Comparison of ENCODE assay signal across 8 cellular contexts in the genomic region with DNA sequence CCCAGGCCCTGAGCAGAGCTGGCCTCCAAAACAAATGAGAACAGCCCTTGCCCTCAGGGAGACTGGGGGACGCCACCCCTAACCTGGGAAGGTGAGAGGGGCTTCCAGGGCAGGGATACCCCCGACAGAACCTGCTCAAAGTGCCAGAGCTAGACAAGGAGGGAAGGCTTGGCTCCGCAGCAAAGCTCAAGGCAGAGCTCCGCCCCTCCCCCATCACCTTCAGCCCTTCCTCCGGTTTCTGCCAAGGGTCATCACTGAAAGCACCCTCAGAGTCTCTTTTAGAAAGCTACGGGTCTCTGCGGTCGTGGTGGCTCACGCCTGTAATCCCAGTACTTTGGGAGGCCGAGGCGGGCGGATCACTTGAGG.
DNase-seq lines count a peak whose midpoint lies in the region; ATAC-seq, FAIRE-seq and TF ChIP-seq lines count a peak whose summit lies in the region.

No MANE protein-coding gene starts in this region.

- peak in 1 of 2 experiments; percentile 40 for DNase-seq in Caco-2
- DNase-seq in Jurkat, Clone E6-1 (ENCODE audit: low read depth, low spot score) = no peak
- peak in 3 of 4 experiments; percentile 45 to 52 (median 45) for DNase-seq in K562 (ENCODE audit: extremely low read depth in 1 of 4, low spot score in 3 of 4)
- DNase-seq in natural killer cell = no peak
- DNase-seq in frontal cortex (ENCODE audit: low spot score in 2 of 2) = no peak
- no peak for DNase-seq in NCI-H1105 (lab: John Stamatoyannopoulos, UW)

- H3K4me3 Mint-ChIP-seq in Caco-2 (ENCODE audit: unreplicated experiment) (peak overlapping the region; percentile 81), natural killer cell (peak overlapping the region; percentile 28)

- CTCF ChIA-PET in Caco-2 (lab: Charles Lee) = interaction anchor here (0.9 to 1.3 kb wide), 5 partner anchors 11 to 201 kb away, joined by 3 to 5 read pairs (median 3); no protein-coding TSS in a partner anchor
- CTCF ChIA-PET in K562 (lab: Yijun Ruan, JAX; ENCODE audit: low intra/inter-chr PET ratio) = interaction anchor here (1.4 kb wide), 1 partner anchor 70 kb away, joined by 5 read pairs; no protein-coding TSS in a partner anchor

- FAIRE-seq in K562 (lab: Jason Lieb, UNC) (no peak), frontal cortex (lab: Jason Lieb, UNC) (no peak)

- no peaks in the 10 kb centered on the region for H3K79me2 ChIP-seq in K562 (ENCODE audit: control insufficient read depth, insufficient read depth, low read length)

- POLR2A ChIA-PET in Caco-2 (lab: Charles Lee) = interaction anchor here (1.2 kb wide), 1 partner anchor 72 kb away, joined by 3 read pairs; no protein-coding TSS in a partner anchor
- POLR2A ChIA-PET in K562 (lab: Yijun Ruan, JAX) = interaction anchor here (0.5 to 3.7 kb wide), 8 partner anchors 9 to 686 kb away, joined by 3 to 23 read pairs (median 4); no protein-coding TSS in a partner anchor

- H3K27me3 ChIP-seq in Caco-2 (replicated peaks; ENCODE audit: control insufficient read depth, insufficient read depth, low read length) (no peaks in the 10 kb centered on the region), K562 (ENCODE audit: control insufficient read depth in 2 of 2, insufficient read depth in 2 of 2, low read length in 2 of 2) (peaks cover 2 to 13% of the 10 kb centered on the region in 2 experiments; a peak in 2 of 5 replicates)

- intact Hi-C loops in Caco-2 (cut with micrococcal nuclease; ENCODE audit: unreplicated experiment) = loop anchor here (2.0 kb wide), 2 partner anchors 71 to 201 kb away; no protein-coding TSS in a partner anchor
- intact Hi-C loops in K562 (cut with micrococcal nuclease) = loop anchor here (5.0 kb wide), 1 partner anchor 73 kb away; the partner anchor contains the start of gene CUX1
- intact Hi-C loops in natural killer cell (cut with micrococcal nuclease) = loop anchor here (1.0 kb wide), 1 partner anchor 71 kb away; no protein-coding TSS in a partner anchor

- ATAC-seq in K562 (peak; percentile 34), natural killer cell (no peak), GM21619 (IDR thresholded peaks at IDR 0.05; ENCODE audit: unreplicated experiment) (no peak), HG02678 (IDR thresholded peaks at IDR 0.05; ENCODE audit: unreplicated experiment) (no peak)

- in situ Hi-C loops in K562 (cut with MboI) = no loop called here

- peak overlapping the region; percentile 77 for H2AFZ ChIP-seq in K562 (ENCODE audit: low read depth, low read length)

- H3K4me3 ChIP-seq in Caco-2 (ENCODE audit: low read depth, low read length) = peak overlapping the region; percentile 61
- peak overlapping the region; percentile 59 for H3K4me3 ChIP-seq in Jurkat, Clone E6-1 (ENCODE audit: low read length)
- peak overlapping the region; percentile 57 for H3K4me3 ChIP-seq in K562

- H3K27ac Mint-ChIP-seq in Caco-2 (ENCODE audit: unreplicated experiment) = no peak overlapping the region
- no peak overlapping the region for H3K27ac Mint-ChIP-seq in natural killer cell

- H3K9ac ChIP-seq in K562 (ENCODE audit: insufficient read depth in 1 of 2, low read depth in 2 of 2, low read length in 2 of 2) = peak overlapping the region in 1 of 2 experiments; percentile 88; a peak in 1 of 4 replicates

- H3K27me3 Mint-ChIP-seq in Caco-2 (ENCODE audit: insufficient read depth, unreplicated experiment) (no peaks in the 10 kb centered on the region), natural killer cell (ENCODE audit: low read depth in 2 of 2) (peaks cover 0 to 9% of the 10 kb centered on the region in 2 donors)

- TF ChIP-seq POLR2A in K562 (conservative IDR thresholded peaks at IDR 0.05) = no peak

- H3K36me3 ChIP-seq in Caco-2 (ENCODE audit: control insufficient read depth, insufficient read depth, low read length) (no peaks in the 10 kb centered on the region), K562 (ENCODE audit: control insufficient read depth, insufficient read depth, low read length) (no peaks in the 10 kb centered on the region)

- no peaks in the 10 kb centered on the region for H3K9me3 Mint-ChIP-seq in Caco-2 (ENCODE audit: unreplicated experiment)
- H3K9me3 Mint-ChIP-seq in natural killer cell = no peaks in the 10 kb centered on the region

- no peak for TF ChIP-seq EP300 in K562 (IDR thresholded peaks at IDR 0.05; ENCODE audit: low read length)

- WGBS in K562 (ENCODE audit: insufficient coverage, low coverage, missing lambda C conversion rate) = 42% methylated on average over 12 of the region's 12 CpGs

- H3K9me1 ChIP-seq in K562 (ENCODE audit: control insufficient read depth, insufficient read depth, low read length) = no peaks in the 10 kb centered on the region

- peaks cover 19% of the 10 kb centered on the region for H3K4me1 ChIP-seq in Caco-2
- H3K4me1 ChIP-seq in K562 (replicated peaks in 1 of 2; ENCODE audit: control insufficient read depth in 2 of 2, insufficient read depth in 2 of 2, low read length in 2 of 2) = peaks cover 7 to 51% of the 10 kb centered on the region in 2 experiments; a peak in 4 of 5 replicates

- H3K4me2 ChIP-seq in K562 (ENCODE audit: insufficient read depth, low read length) = peak overlapping the region; percentile 25; the same call in 1 of the 2 replicates

- no peak for TF ChIP-seq RAD21 in K562 (CRISPR knock-in tag; conservative IDR thresholded peaks at IDR 0.05 in 1 of 2, IDR thresholded peaks at IDR 0.05 in 1 of 2)

- no peak for TF ChIP-seq CTCF in Caco-2 (IDR thresholded peaks at IDR 0.05; ENCODE audit: insufficient read depth in 1 of 2, low read depth in 1 of 2, low read length in 1 of 2, severe bottlenecking in 1 of 2, unreplicated experiment in 1 of 2)
- TF ChIP-seq CTCF in K562 (IDR thresholded peaks at IDR 0.05 in 2 of 3, conservative IDR thresholded peaks at IDR 0.05 in 1 of 3; ENCODE audit: insufficient read depth in 2 of 3, low read depth in 1 of 3, low read length in 3 of 3) = no peak
- TF ChIP-seq CTCF in natural killer cell (IDR thresholded peaks at IDR 0.05) = no peak

- H3K9me3 ChIP-seq in Caco-2 (no peaks in the 10 kb centered on the region), K562 (replicated peaks; ENCODE audit: control insufficient read depth, insufficient read depth, low read depth, low read length) (no peaks in the 10 kb centered on the region)

- H4K20me1 ChIP-seq in K562 (replicated peaks; ENCODE audit: control insufficient read depth, insufficient read depth, low read length) = 0 out of 2 replicates have a peak, but pooled peaks cover 3% of the 10 kb centered on the region

- no peak overlapping the region for H3K27ac ChIP-seq in K562 (ENCODE audit: extremely low read depth, low read depth, low read length)

- H3K36me3 Mint-ChIP-seq in Caco-2 (ENCODE audit: insufficient read depth, unreplicated experiment) = no peaks in the 10 kb centered on the region
- no peaks in the 10 kb centered on the region for H3K36me3 Mint-ChIP-seq in natural killer cell

- BruUV-seq in Caco-2 (replicated peaks; lab: Mats Ljungman, UMichigan) (no TSS peak), K562 (replicated peaks; lab: Mats Ljungman, UMichigan) (no TSS peak)

- H3K4me1 Mint-ChIP-seq in Caco-2 (ENCODE audit: low read depth, unreplicated experiment) (peaks cover 10% of the 10 kb centered on the region), natural killer cell (peaks cover 6 to 8% of the 10 kb centered on the region in 2 donors)

TF ChIP-seq in K562, 482 proteins besides CTCF, POLR2A, EP300 and RAD21:
- TF ChIP-seq ZKSCAN8 (CRISPR knock-in tag; IDR thresholded peaks at IDR 0.05) (peak; percentile 80), ZFX (CRISPR knock-in tag; IDR thresholded peaks at IDR 0.05) (peak; percentile 36), SIX5 (IDR thresholded peaks at IDR 0.05; ENCODE audit: borderline replicate concordance in 1 of 2, insufficient read depth in 1 of 2, low read depth in 1 of 2, low read length in 2 of 2) (no peak), CHD2 (IDR thresholded peaks at IDR 0.05; ENCODE audit: low read depth, low read length) (0 out of 2 replicates have a peak, but pooled peaks have one; percentile 34)

Comparison
In these comparisons a context has a peak if more than half of its experiments do, and no peak if none do; other contexts are left out.
1. DNase-seq: peak in K562 (3 of 4); none in Jurkat, Clone E6-1 (single experiment), natural killer cell (single experiment), frontal cortex (0 of 2) and NCI-H1105 (single experiment).
2. Peak in every context shown above with its lines, with median percentiles within 50 percentile points of each other: H3K4me3 ChIP-seq.